In genomic region chr18:24492445-24492844, GRCh38 we compare ENCODE assay signal across 9 cellular contexts. TPM values are rescaled to one million over a fixed set of nuclear protein-coding genes. Genes with fewer than 3 reads are reported as not detected.
DNase-seq lines count a peak whose midpoint lies in the region; ATAC-seq, FAIRE-seq and TF ChIP-seq lines count a peak whose summit lies in the region.
"Had no signal": no experiment of that assay in that cellular context is flagged by ENCODE, and none has a peak within 500 bp of the region (broad histone marks: within the 10 kb centered on the region; RNA-seq: fewer than 3 reads in every experiment).

No MANE protein-coding gene starts in this region.

- no peak for TF ChIP-seq RAD21 in GM12878 (IDR thresholded peaks at IDR 0.05; ENCODE audit: insufficient read depth, low read depth, low read length)

- H3K27me3 ChIP-seq in GM12878 (replicated peaks in 1 of 2; ENCODE audit: control insufficient read depth in 2 of 2, insufficient read depth in 2 of 2, low read length in 1 of 2) (peaks cover 0 to 3% of the 10 kb centered on the region in 2 experiments; a peak in 1 of 4 replicates), upper lobe of right lung (no peaks in the 10 kb centered on the region)

- H3K4me2 ChIP-seq in GM12878 (ENCODE audit: control insufficient read depth, insufficient read depth): peak overlapping the region; percentile 71

- CTCF ChIA-PET in GM12878 (lab: Yijun Ruan, JAX): interaction anchor here (0.7 to 2.4 kb wide), 8 partner anchors 10 to 1335 kb away, joined by 3 to 9 read pairs (median 6); no protein-coding TSS in a partner anchor

- H3K27ac ChIP-seq in GM12878 (ENCODE audit: control insufficient read depth, insufficient read depth) (no peak overlapping the region), upper lobe of right lung (no peak overlapping the region)

- no TSS peak for BruUV-seq in GM12878 (replicated peaks; lab: Mats Ljungman, UMichigan)

- H3K36me3 ChIP-seq in GM12878 (ENCODE audit: control insufficient read depth in 2 of 2, insufficient read depth in 2 of 2, low read length in 1 of 2): no peaks in the 10 kb centered on the region
- no peaks in the 10 kb centered on the region for H3K36me3 ChIP-seq in upper lobe of right lung

- no peak for FAIRE-seq in GM12878 (lab: Jason Lieb, UNC)

- no peaks in the 10 kb centered on the region; the same call in 1 of the 2 replicates for H4K20me1 ChIP-seq in GM12878 (ENCODE audit: control insufficient read depth, insufficient read depth)

- no peak overlapping the region for H3K9ac ChIP-seq in GM12878 (ENCODE audit: control insufficient read depth, insufficient read depth, low read length)

- no peak overlapping the region for H2AFZ ChIP-seq in GM12878 (ENCODE audit: control insufficient read depth, low read depth, low read length)

- ATAC-seq in GM19395 (IDR thresholded peaks at IDR 0.05; ENCODE audit: unreplicated experiment) (peak; percentile 54), HG03064 (IDR thresholded peaks at IDR 0.05; ENCODE audit: low read depth, unreplicated experiment) (peak; percentile 65), GM12878 (peak; percentile 86), upper lobe of right lung (no peak)

- no peak for TF ChIP-seq CTCF in GM12878 (IDR thresholded peaks at IDR 0.05 in 2 of 3, conservative IDR thresholded peaks at IDR 0.05 in 1 of 3; ENCODE audit: control insufficient read depth in 2 of 3, extremely low read depth in 1 of 3, insufficient read depth in 1 of 3, low read depth in 3 of 3, low read length in 3 of 3)
- TF ChIP-seq CTCF in upper lobe of right lung (IDR thresholded peaks at IDR 0.05): no peak

- H3K9me3 ChIP-seq in GM12878 (replicated peaks; ENCODE audit: control insufficient read depth, insufficient read depth, low read length) (peaks cover 2% of the 10 kb centered on the region; the same call in 2 of the 3 replicates), upper lobe of right lung (no peaks in the 10 kb centered on the region)

- SMC1A ChIA-PET in GM12878 (lab: Charles Lee; ENCODE audit: uncharacterized antibody, unreplicated experiment): interaction anchor here (0.8 to 1.9 kb wide), 5 partner anchors 45 to 523 kb away, joined by 3 to 8 read pairs (median 5); no protein-coding TSS in a partner anchor

- H3K4me1 ChIP-seq in GM12878 (ENCODE audit: control insufficient read depth, insufficient read depth, low read length) (peaks cover 10% of the 10 kb centered on the region), upper lobe of right lung (peaks cover 3% of the 10 kb centered on the region)

- peak; percentile 33 for DNase-seq in COLO668 (lab: John Stamatoyannopoulos, UW; ENCODE audit: unreplicated experiment)
- peak; percentile 30 for DNase-seq in GM12878 (ENCODE audit: low read depth, low spot score)
- no peak for DNase-seq in stimulated activated naive CD4-positive, alpha-beta T cell (lab: John Stamatoyannopoulos, UW)
- DNase-seq in upper lobe of right lung: no peak
- no peak for DNase-seq in posterior cingulate gyrus
- no peak for DNase-seq in stimulated activated CD4-positive, alpha-beta T cell treated with anti-CD3 and anti-CD28 coated beads, Interleukin-1b, Interleukin-23, amount 100 ng/mL, for 48 hours
- DNase-seq: NCI-H2081 treated with DMSO at 0.1 percent for 48 hours had no signal

- WGBS in GM12878 (ENCODE audit: insufficient coverage, insufficient replicate concordance, low lambda C conversion rate, missing lambda C conversion rate): 1% methylated on average over 12 of the region's 12 CpGs

- POLR2A ChIA-PET in GM12878 (lab: Charles Lee): no interaction called here

- peak overlapping the region; percentile 23; the same call in 1 of the 2 replicates for H3K4me3 ChIP-seq in GM12878
- no peak overlapping the region for H3K4me3 ChIP-seq in upper lobe of right lung

- TF ChIP-seq EP300 in GM12878 (IDR thresholded peaks at IDR 0.05; ENCODE audit: borderline replicate concordance in 1 of 2, control insufficient read depth in 1 of 2, low read depth in 2 of 2, low read length in 2 of 2): 0 out of 4 replicates have a peak, but pooled peaks of 1 of the 2 experiments have one; percentile 10

- no peaks in the 10 kb centered on the region for H3K79me2 ChIP-seq in GM12878 (ENCODE audit: control insufficient read depth, insufficient read depth, low read length)

- intact Hi-C loops in GM12878 (cut with micrococcal nuclease; ENCODE audit: unreplicated experiment) (no loop called here), upper lobe of right lung (cut with DNase I) (no loop called here), posterior cingulate gyrus (cut with DNase I) (no loop called here)

- RAD21 ChIA-PET in GM12878 (lab: Charles Lee; ENCODE audit: unreplicated experiment): interaction anchor here (1.2 to 1.9 kb wide), 3 partner anchors 58 to 316 kb away, joined by 3 to 9 read pairs (median 8); no protein-coding TSS in a partner anchor

- TF ChIP-seq POLR2A in GM12878 (IDR thresholded peaks at IDR 0.05; ENCODE audit: low read depth, low read length): no peak

- in situ Hi-C loops in GM12878 (cut with MboI): no loop called here

TF ChIP-seq in GM12878, 131 proteins besides CTCF, POLR2A, EP300 and RAD21 (continues in another document):
- TF ChIP-seq SMAD1 (IDR thresholded peaks at IDR 0.05; ENCODE audit: low read depth, partially characterized antibody) (no peak), TCF12 (IDR thresholded peaks at IDR 0.05; ENCODE audit: low read depth, low read length) (0 out of 2 replicates have a peak, but pooled peaks have one; percentile 21), ZNF622 (IDR thresholded peaks at IDR 0.05) (no peak), RUNX3 (IDR thresholded peaks at IDR 0.05; ENCODE audit: low read length) (peak; percentile 42), EED (IDR thresholded peaks at IDR 0.05; ENCODE audit: low read depth) (peak; percentile 33; the same call in 1 of the 2 replicates), E2F4 (IDR thresholded peaks at IDR 0.05; ENCODE audit: low read depth, low read length) (no peak), BHLHE40 (IDR thresholded peaks at IDR 0.05; ENCODE audit: borderline replicate concordance in 1 of 2, low read depth in 2 of 2, low read length in 1 of 2) (0 out of 4 replicates have a peak, but pooled peaks of 1 of the 2 experiments have one; percentile 8), ZNF24 (IDR thresholded peaks at IDR 0.05) (no peak), ATF2 (IDR thresholded peaks at IDR 0.05; ENCODE audit: low read length) (no peak), NRF1 (conservative IDR thresholded peaks at IDR 0.05; ENCODE audit: low read depth, low read length) (no peak), E2F8 (IDR thresholded peaks at IDR 0.05; ENCODE audit: low read depth, partially characterized antibody) (no peak)

RNA-seq across cellular contexts. Expression of gene HRH4, which starts 32.0 kb away (rescaled TPM):
- not detected in 2 replicates for total RNA-seq in GM12878 (2013; cell fraction: nucleolus; rRNA removed)
- not detected in 2 replicates for total RNA-seq in GM12878 (2014; rRNA removed)
- not detected in 2 replicates for total RNA-seq in GM12878 (2014; rRNA removed; fragmentation: Illumina TruSeq; extraction: Trizol)
- total RNA-seq in GM12878 (2021): not detected in 2 replicates
- polyA plus RNA-seq in GM12878 (2011; ENCODE audit: low read depth): not detected
- polyA plus RNA-seq in GM12878 (2011; rRNA removed): not detected in 2 replicates
- not detected in 2 replicates for polyA plus RNA-seq in GM12878 (2011; cell fraction: cytosol; rRNA removed)
- polyA plus RNA-seq in GM12878 (2011; cell fraction: nucleus; rRNA removed): not detected in 2 replicates
- not detected in 2 replicates for polyA plus RNA-seq in GM12878 (2012)
- polyA plus RNA-seq in GM12878 (2014; fragmentation: Illumina TruSeq; extraction: Trizol): not detected in 2 replicates
- polyA plus RNA-seq in GM12878 (2014; fragmentation: Nextera tagmentation; extraction: Ambion mirVana): not detected
- polyA plus RNA-seq in GM12878 (2014; rRNA removed): not detected in 2 replicates
- not detected for polyA plus RNA-seq in GM12878 (2016; fragmentation: Nextera tagmentation; extraction: Ambion mirVana)
- not detected in 2 replicates for polyA minus RNA-seq in GM12878 (2011; rRNA and poly(A)+ RNA removed)
- not detected in 2 replicates for polyA minus RNA-seq in GM12878 (2011; cell fraction: cytosol; rRNA and poly(A)+ RNA removed)
- not detected in 2 replicates for polyA minus RNA-seq in GM12878 (2011; cell fraction: nucleus; rRNA and poly(A)+ RNA removed)
- 1.7 TPM for total RNA-seq in upper lobe of right lung

Comparison
In these comparisons a context has a peak if more than half of its experiments do, and no peak if none do; other contexts are left out.
1. DNase-seq: peak in COLO668 (single experiment) and GM12878 (single experiment); none in stimulated activated naive CD4-positive, alpha-beta T cell (0 of 6), upper lobe of right lung (single experiment), posterior cingulate gyrus (0 of 10) and stimulated activated CD4-positive, alpha-beta T cell treated with anti-CD3 and anti-CD28 coated beads, Interleukin-1b, Interleukin-23, amount 100 ng/mL, for 48 hours (single experiment).